ENCODE assay signal across 1 cellular context in genomic region chr11:18056561-18057181, GRCh38.
TF ChIP-seq lines count a peak whose summit lies in the region.

No MANE protein-coding gene starts in this region.

TF ChIP-seq in GM12878, 131 proteins besides CTCF, POLR2A, EP300 and RAD21 (continued from another document):
- TF ChIP-seq ZNF217 (IDR thresholded peaks at IDR 0.05) (0 out of 2 replicates have a peak, but pooled peaks have one; percentile 35), NR2F1 (conservative IDR thresholded peaks at IDR 0.05) (0 out of 2 replicates have a peak, but pooled peaks have one; percentile 52), SIX5 (IDR thresholded peaks at IDR 0.05; ENCODE audit: low read depth, low read length, severe bottlenecking) (no peak), IRF3 (IDR thresholded peaks at IDR 0.05) (no peak)
